In the genomic region with DNA sequence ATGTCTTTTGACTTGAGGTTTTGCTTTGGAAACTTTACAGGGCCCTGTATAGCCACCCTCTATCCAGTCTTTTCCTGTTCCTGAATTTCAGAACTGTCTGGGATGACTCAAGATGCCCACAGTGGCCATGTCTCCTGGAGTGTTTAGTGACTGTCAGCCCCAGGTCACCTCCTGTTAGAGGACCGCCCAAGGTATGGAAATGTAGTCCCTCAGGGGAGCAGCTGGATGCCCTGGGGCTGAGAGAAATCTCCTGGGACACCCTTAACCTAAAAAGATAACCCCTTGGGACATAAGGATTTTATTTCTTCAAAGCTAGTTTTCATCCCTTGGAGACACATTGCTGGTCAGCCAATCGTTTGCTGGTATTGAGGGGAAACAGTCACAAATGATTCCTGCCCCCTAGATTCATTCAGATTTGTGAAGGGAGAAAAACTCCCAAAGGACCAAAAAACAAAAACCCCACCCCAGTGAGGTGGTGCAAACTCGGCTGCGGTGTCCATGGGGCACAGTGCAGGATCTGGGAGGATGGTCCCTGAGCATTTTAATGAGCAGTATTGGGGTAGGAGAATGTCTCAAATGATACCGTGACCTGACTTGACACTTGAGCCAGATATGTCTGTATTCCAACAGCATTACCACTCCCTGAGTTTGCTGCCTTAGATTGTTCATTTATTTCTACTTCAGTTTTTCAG, we compare ENCODE assay signal across 8 cellular contexts. TPM values are rescaled to one million over a fixed set of nuclear protein-coding genes. Genes with fewer than 3 reads are reported as not detected.
A peak's percentile ranks its signal among the peaks of the same experiment; 100 is the strongest.
DNase-seq lines count a peak whose midpoint lies in the region; ATAC-seq and TF ChIP-seq lines count a peak whose summit lies in the region.

No MANE protein-coding gene starts in this region.

- no peaks in the 10 kb centered on the region for H3K36me3 ChIP-seq in sigmoid colon

- intact Hi-C loops in sigmoid colon (cut with DNase I): loop anchor here (10.0 kb wide), 2 partner anchors 370 to 690 kb away; a partner anchor contains a TSS

- no peaks in the 10 kb centered on the region for H3K27me3 ChIP-seq in sigmoid colon

- H3K4me3 ChIP-seq in GM12864 (ENCODE audit: low read depth, low read length) (peak overlapping the region; percentile 90), epithelial cell of proximal tubule (ENCODE audit: low read depth, low read length) (peak overlapping the region; percentile 97), sigmoid colon (peak overlapping the region in 3 of 4 donors; percentile 90 to 99 (median 97))

- ATAC-seq in HG02885 (IDR thresholded peaks at IDR 0.05; ENCODE audit: poor library complexity, unreplicated experiment): no peak
- no peak for ATAC-seq in HG03571 (IDR thresholded peaks at IDR 0.05; ENCODE audit: unreplicated experiment)

- peaks cover 4 to 65% (median 57%) of the 10 kb centered on the region in 4 donors for H3K4me1 ChIP-seq in sigmoid colon

- WGBS in sigmoid colon, 2 donors: 49 to 52% methylated on average over 5 of the region's 5 CpGs

- H3K27ac ChIP-seq in sigmoid colon: peak overlapping the region; percentile 87 to 98 (median 98)

- no peaks in the 10 kb centered on the region for H3K9me3 ChIP-seq in sigmoid colon

- TF ChIP-seq EP300 in sigmoid colon (IDR thresholded peaks at IDR 0.05): no peak

- no peak for TF ChIP-seq POLR2A in sigmoid colon (IDR thresholded peaks at IDR 0.05)

- DNase-seq in GM12864 (ENCODE audit: low read depth) (no peak), RPMI7951 (ENCODE audit: low read depth) (peak; percentile 65), epithelial cell of proximal tubule (ENCODE audit: low read depth) (no peak), sigmoid colon (no peak), retina (no peak)
- no peak for DNase-seq in stimulated activated CD8-positive, alpha-beta memory T cell treated with anti-CD3 and anti-CD28 coated beads, Interleukin-4, amount 100 ng/mL, for 48 hours

- TF ChIP-seq CTCF in GM12864 (IDR thresholded peaks at IDR 0.05; ENCODE audit: low read depth, low read length, missing control alignments) (no peak), epithelial cell of proximal tubule (conservative IDR thresholded peaks at IDR 0.05; ENCODE audit: low read depth, low read length) (no peak), sigmoid colon (IDR thresholded peaks at IDR 0.05) (no peak)

RNA-seq across cellular contexts. Expression of a gene that starts 1.7 kb away (rescaled TPM):
- 12.6 and 14.8 TPM in 2 replicates for total RNA-seq in RPMI7951 (2014; rRNA removed; shearing (Covaris generic))
- total RNA-seq in epithelial cell of proximal tubule (9.7 and 17.0 TPM in 2 replicates), sigmoid colon (10 to 100 TPM in 2 of 4 donors, 1 to 10 TPM in 2; 6.5 to 11.6 (median 10.0) TPM)
- 1 to 10 TPM; 4.2 to 8.5 (median 5.8) TPM for polyA plus RNA-seq in sigmoid colon
